In the genomic region with DNA sequence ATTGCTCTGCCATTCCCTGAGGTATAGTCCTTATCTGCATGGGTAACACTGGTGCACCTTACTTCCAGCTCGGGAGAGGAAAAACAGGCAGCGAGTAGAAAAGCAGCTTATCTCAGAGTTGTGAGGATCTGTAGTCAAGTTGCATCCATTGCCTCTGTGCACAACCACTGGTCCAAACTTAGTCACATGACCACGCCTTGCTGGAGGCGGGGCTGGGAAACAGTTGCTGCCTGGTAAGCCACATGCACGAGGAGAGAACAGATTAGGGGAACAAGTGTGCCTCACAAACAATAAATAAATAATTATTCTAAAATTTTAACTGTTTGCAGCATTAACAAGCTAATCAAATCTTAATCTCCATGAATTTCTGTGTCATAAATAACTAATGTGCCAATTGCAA, we compare ENCODE assay signal across 1 cellular context.
TF ChIP-seq lines count a peak whose summit lies in the region.

No MANE protein-coding gene starts in this region.

TF ChIP-seq in K562, 482 proteins besides CTCF, POLR2A, EP300 and RAD21 (continued from another document):
- TF ChIP-seq, protein P1, sequence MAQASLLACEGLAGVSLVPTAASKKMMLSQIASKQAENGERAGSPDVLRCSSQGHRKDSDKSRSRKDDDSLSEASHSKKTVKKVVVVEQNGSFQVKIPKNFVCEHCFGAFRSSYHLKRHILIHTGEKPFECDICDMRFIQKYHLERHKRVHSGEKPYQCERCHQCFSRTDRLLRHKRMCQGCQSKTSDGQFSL (CRISPR knock-in tag; IDR thresholded peaks at IDR 0.05), result no peak
- TF ChIP-seq, protein P1 (tag; IDR thresholded peaks at IDR 0.05), result no peak
- no peak for TF ChIP-seq JUN (IDR thresholded peaks at IDR 0.05; ENCODE audit: borderline replicate concordance, low read depth, low read length)
- no peak for TF ChIP-seq JUN (CRISPR knock-in tag; IDR thresholded peaks at IDR 0.05; ENCODE audit: borderline replicate concordance)
- TF ChIP-seq HDAC2 (IDR thresholded peaks at IDR 0.05), result no peak
- no peak for TF ChIP-seq ZC3H4 (CRISPR knock-in tag; IDR thresholded peaks at IDR 0.05; ENCODE audit: borderline replicate concordance)
- TF ChIP-seq L3MBTL2 (IDR thresholded peaks at IDR 0.05), result peak; percentile 61; the same call in 1 of the 2 replicates
- TF ChIP-seq, protein P2, sequence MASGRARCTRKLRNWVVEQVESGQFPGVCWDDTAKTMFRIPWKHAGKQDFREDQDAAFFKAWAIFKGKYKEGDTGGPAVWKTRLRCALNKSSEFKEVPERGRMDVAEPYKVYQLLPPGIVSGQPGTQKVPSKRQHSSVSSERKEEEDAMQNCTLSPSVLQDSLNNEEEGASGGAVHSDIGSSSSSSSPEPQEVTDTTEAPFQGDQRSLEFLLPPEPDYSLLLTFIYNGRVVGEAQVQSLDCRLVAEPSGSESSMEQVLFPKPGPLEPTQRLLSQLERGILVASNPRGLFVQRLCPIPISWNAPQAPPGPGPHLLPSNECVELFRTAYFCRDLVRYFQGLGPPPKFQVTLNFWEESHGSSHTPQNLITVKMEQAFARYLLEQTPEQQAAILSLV (tag; IDR thresholded peaks at IDR 0.05), result no peak
- TF ChIP-seq, protein P3, sequence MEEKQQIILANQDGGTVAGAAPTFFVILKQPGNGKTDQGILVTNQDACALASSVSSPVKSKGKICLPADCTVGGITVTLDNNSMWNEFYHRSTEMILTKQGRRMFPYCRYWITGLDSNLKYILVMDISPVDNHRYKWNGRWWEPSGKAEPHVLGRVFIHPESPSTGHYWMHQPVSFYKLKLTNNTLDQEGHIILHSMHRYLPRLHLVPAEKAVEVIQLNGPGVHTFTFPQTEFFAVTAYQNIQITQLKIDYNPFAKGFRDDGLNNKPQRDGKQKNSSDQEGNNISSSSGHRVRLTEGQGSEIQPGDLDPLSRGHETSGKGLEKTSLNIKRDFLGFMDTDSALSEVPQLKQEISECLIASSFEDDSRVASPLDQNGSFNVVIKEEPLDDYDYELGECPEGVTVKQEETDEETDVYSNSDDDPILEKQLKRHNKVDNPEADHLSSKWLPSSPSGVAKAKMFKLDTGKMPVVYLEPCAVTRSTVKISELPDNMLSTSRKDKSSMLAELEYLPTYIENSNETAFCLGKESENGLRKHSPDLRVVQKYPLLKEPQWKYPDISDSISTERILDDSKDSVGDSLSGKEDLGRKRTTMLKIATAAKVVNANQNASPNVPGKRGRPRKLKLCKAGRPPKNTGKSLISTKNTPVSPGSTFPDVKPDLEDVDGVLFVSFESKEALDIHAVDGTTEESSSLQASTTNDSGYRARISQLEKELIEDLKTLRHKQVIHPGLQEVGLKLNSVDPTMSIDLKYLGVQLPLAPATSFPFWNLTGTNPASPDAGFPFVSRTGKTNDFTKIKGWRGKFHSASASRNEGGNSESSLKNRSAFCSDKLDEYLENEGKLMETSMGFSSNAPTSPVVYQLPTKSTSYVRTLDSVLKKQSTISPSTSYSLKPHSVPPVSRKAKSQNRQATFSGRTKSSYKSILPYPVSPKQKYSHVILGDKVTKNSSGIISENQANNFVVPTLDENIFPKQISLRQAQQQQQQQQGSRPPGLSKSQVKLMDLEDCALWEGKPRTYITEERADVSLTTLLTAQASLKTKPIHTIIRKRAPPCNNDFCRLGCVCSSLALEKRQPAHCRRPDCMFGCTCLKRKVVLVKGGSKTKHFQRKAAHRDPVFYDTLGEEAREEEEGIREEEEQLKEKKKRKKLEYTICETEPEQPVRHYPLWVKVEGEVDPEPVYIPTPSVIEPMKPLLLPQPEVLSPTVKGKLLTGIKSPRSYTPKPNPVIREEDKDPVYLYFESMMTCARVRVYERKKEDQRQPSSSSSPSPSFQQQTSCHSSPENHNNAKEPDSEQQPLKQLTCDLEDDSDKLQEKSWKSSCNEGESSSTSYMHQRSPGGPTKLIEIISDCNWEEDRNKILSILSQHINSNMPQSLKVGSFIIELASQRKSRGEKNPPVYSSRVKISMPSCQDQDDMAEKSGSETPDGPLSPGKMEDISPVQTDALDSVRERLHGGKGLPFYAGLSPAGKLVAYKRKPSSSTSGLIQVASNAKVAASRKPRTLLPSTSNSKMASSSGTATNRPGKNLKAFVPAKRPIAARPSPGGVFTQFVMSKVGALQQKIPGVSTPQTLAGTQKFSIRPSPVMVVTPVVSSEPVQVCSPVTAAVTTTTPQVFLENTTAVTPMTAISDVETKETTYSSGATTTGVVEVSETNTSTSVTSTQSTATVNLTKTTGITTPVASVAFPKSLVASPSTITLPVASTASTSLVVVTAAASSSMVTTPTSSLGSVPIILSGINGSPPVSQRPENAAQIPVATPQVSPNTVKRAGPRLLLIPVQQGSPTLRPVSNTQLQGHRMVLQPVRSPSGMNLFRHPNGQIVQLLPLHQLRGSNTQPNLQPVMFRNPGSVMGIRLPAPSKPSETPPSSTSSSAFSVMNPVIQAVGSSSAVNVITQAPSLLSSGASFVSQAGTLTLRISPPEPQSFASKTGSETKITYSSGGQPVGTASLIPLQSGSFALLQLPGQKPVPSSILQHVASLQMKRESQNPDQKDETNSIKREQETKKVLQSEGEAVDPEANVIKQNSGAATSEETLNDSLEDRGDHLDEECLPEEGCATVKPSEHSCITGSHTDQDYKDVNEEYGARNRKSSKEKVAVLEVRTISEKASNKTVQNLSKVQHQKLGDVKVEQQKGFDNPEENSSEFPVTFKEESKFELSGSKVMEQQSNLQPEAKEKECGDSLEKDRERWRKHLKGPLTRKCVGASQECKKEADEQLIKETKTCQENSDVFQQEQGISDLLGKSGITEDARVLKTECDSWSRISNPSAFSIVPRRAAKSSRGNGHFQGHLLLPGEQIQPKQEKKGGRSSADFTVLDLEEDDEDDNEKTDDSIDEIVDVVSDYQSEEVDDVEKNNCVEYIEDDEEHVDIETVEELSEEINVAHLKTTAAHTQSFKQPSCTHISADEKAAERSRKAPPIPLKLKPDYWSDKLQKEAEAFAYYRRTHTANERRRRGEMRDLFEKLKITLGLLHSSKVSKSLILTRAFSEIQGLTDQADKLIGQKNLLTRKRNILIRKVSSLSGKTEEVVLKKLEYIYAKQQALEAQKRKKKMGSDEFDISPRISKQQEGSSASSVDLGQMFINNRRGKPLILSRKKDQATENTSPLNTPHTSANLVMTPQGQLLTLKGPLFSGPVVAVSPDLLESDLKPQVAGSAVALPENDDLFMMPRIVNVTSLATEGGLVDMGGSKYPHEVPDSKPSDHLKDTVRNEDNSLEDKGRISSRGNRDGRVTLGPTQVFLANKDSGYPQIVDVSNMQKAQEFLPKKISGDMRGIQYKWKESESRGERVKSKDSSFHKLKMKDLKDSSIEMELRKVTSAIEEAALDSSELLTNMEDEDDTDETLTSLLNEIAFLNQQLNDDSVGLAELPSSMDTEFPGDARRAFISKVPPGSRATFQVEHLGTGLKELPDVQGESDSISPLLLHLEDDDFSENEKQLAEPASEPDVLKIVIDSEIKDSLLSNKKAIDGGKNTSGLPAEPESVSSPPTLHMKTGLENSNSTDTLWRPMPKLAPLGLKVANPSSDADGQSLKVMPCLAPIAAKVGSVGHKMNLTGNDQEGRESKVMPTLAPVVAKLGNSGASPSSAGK (IDR thresholded peaks at IDR 0.05), result peak; percentile 39; the same call in 1 of the 2 replicates
- TF ChIP-seq, protein P4, sequence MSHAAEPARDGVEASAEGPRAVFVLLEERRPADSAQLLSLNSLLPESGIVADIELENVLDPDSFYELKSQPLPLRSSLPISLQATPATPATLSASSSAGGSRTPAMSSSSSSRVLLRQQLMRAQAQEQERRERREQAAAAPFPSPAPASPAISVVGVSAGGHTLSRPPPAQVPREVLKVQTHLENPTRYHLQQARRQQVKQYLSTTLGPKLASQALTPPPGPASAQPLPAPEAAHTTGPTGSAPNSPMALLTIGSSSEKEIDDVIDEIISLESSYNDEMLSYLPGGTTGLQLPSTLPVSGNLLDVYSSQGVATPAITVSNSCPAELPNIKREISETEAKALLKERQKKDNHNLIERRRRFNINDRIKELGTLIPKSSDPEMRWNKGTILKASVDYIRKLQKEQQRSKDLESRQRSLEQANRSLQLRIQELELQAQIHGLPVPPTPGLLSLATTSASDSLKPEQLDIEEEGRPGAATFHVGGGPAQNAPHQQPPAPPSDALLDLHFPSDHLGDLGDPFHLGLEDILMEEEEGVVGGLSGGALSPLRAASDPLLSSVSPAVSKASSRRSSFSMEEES (CRISPR knock-in tag; IDR thresholded peaks at IDR 0.05), result peak; percentile 98
- TF ChIP-seq ZNF311 (CRISPR knock-in tag; IDR thresholded peaks at IDR 0.05), result no peak
- no peak for TF ChIP-seq SLC30A9 (CRISPR knock-in tag; IDR thresholded peaks at IDR 0.05)
- TF ChIP-seq, protein P5, sequence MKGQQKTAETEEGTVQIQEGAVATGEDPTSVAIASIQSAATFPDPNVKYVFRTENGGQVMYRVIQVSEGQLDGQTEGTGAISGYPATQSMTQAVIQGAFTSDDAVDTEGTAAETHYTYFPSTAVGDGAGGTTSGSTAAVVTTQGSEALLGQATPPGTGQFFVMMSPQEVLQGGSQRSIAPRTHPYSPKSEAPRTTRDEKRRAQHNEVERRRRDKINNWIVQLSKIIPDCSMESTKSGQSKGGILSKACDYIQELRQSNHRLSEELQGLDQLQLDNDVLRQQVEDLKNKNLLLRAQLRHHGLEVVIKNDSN (CRISPR knock-in tag; IDR thresholded peaks at IDR 0.05), result peak; percentile 79
- TF ChIP-seq CBFA2T2 (conservative IDR thresholded peaks at IDR 0.05), result peak; percentile 50
- TF ChIP-seq NFYB (IDR thresholded peaks at IDR 0.05; ENCODE audit: extremely low read depth, insufficient read length), result peak; percentile 56
- TF ChIP-seq SRSF1 (IDR thresholded peaks at IDR 0.05; ENCODE audit: low read depth, low read length), result no peak
- no peak for TF ChIP-seq IFI16 (CRISPR knock-in tag; IDR thresholded peaks at IDR 0.05)
- TF ChIP-seq, protein P6, sequence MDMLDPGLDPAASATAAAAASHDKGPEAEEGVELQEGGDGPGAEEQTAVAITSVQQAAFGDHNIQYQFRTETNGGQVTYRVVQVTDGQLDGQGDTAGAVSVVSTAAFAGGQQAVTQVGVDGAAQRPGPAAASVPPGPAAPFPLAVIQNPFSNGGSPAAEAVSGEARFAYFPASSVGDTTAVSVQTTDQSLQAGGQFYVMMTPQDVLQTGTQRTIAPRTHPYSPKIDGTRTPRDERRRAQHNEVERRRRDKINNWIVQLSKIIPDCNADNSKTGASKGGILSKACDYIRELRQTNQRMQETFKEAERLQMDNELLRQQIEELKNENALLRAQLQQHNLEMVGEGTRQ (CRISPR knock-in tag; IDR thresholded peaks at IDR 0.05), result peak; percentile 88
- no peak for TF ChIP-seq BCL6 (CRISPR knock-in tag; IDR thresholded peaks at IDR 0.05)
- no peak for TF ChIP-seq MTF1 (CRISPR knock-in tag; IDR thresholded peaks at IDR 0.05; ENCODE audit: borderline replicate concordance)
- TF ChIP-seq TOE1 (IDR thresholded peaks at IDR 0.05; ENCODE audit: borderline replicate concordance), result peak; percentile 94
- TF ChIP-seq TOE1 (CRISPR knock-in tag; IDR thresholded peaks at IDR 0.05; ENCODE audit: borderline replicate concordance, low read depth), result no peak
- TF ChIP-seq, protein P7, sequence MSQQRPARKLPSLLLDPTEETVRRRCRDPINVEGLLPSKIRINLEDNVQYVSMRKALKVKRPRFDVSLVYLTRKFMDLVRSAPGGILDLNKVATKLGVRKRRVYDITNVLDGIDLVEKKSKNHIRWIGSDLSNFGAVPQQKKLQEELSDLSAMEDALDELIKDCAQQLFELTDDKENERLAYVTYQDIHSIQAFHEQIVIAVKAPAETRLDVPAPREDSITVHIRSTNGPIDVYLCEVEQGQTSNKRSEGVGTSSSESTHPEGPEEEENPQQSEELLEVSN (IDR thresholded peaks at IDR 0.05; ENCODE audit: borderline replicate concordance in 1 of 2, extremely low read depth in 1 of 2, insufficient read depth in 1 of 2, insufficient read length in 1 of 2, low read depth in 1 of 2, low read length in 1 of 2, poor library complexity in 1 of 2, severe bottlenecking in 1 of 2), result peak in 1 of 2 experiments; percentile 37
- peak; percentile 89 for TF ChIP-seq RAD51 (IDR thresholded peaks at IDR 0.05; ENCODE audit: borderline replicate concordance, low read depth)
